In genomic region chr18:47795448-47795843, GRCh38 we compare ENCODE assay signal across 1 cellular context.
TF ChIP-seq lines count a peak whose summit lies in the region.

No MANE protein-coding gene starts in this region.

TF ChIP-seq in endothelial cell of umbilical vein, 7 proteins besides CTCF, POLR2A, EP300 and RAD21 (continued from another document):
- no peak for TF ChIP-seq JUN (IDR thresholded peaks at IDR 0.05; ENCODE audit: borderline replicate concordance, insufficient read depth, insufficient read length, low read depth)
- TF ChIP-seq MAX (IDR thresholded peaks at IDR 0.05; ENCODE audit: insufficient read depth, insufficient read length), result no peak
- no peak for TF ChIP-seq GATA2 (IDR thresholded peaks at IDR 0.05; ENCODE audit: insufficient read depth, insufficient read length, low read depth, low read length)
- no peak for TF ChIP-seq EZH2 (IDR thresholded peaks at IDR 0.05; ENCODE audit: borderline replicate concordance, low read depth, low read length, severe bottlenecking)
